Comparison of ENCODE assay signal across 1 cellular context in the genomic region with DNA sequence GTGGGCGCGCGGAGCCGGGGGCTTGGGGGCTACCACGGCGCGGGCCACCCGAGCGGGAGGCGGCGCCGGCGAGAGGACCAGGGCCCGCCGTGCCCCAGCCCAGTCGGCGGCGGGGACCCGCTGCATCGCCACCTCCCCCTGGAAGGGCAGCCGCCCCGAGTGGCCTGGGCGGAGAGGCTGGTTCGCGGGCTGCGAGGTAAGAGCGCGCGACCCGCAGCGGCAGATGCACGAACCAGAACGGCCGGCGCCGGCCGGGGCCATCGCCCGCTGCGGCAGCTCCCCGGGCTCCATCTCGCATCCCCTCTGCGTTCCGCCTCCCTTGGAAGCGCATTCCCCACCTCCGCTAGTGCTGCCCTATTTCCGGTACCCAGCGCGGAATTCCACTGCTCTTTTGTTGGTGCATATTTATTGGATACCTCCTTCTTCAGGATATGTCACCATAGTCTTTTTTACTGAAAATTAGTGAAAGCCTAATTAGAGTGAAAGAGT.
TF ChIP-seq lines count a peak whose summit lies in the region.

No MANE protein-coding gene starts in this region.

TF ChIP-seq in SK-N-SH, 30 proteins besides CTCF, POLR2A, EP300 and RAD21 (continued from another document):
- TF ChIP-seq SIN3A (IDR thresholded peaks at IDR 0.05; ENCODE audit: borderline replicate concordance, low read depth, low read length) (peak; percentile 42; the same call in 1 of the 2 replicates), JUND (IDR thresholded peaks at IDR 0.05) (no peak), EZH2phosphoT487 (IDR thresholded peaks at IDR 0.05; ENCODE audit: borderline replicate concordance, low read depth) (no peak), FOXJ3 (CRISPR knock-in tag; IDR thresholded peaks at IDR 0.05) (no peak), CHD2 (IDR thresholded peaks at IDR 0.05; ENCODE audit: low read length, partially characterized antibody) (no peak), NRF1 (IDR thresholded peaks at IDR 0.05; ENCODE audit: low read depth, low read length) (no peak)
- TF ChIP-seq, protein P1, sequence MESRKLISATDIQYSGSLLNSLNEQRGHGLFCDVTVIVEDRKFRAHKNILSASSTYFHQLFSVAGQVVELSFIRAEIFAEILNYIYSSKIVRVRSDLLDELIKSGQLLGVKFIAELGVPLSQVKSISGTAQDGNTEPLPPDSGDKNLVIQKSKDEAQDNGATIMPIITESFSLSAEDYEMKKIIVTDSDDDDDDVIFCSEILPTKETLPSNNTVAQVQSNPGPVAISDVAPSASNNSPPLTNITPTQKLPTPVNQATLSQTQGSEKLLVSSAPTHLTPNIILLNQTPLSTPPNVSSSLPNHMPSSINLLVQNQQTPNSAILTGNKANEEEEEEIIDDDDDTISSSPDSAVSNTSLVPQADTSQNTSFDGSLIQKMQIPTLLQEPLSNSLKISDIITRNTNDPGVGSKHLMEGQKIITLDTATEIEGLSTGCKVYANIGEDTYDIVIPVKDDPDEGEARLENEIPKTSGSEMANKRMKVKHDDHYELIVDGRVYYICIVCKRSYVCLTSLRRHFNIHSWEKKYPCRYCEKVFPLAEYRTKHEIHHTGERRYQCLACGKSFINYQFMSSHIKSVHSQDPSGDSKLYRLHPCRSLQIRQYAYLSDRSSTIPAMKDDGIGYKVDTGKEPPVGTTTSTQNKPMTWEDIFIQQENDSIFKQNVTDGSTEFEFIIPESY (IDR thresholded peaks at IDR 0.05; ENCODE audit: borderline replicate concordance, low read depth): no peak
- TF ChIP-seq, protein P2, sequence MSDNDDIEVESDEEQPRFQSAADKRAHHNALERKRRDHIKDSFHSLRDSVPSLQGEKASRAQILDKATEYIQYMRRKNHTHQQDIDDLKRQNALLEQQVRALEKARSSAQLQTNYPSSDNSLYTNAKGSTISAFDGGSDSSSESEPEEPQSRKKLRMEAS (IDR thresholded peaks at IDR 0.05; ENCODE audit: low read depth): 0 out of 2 replicates have a peak, but pooled peaks have one; percentile 19
- TF ChIP-seq, protein P3, sequence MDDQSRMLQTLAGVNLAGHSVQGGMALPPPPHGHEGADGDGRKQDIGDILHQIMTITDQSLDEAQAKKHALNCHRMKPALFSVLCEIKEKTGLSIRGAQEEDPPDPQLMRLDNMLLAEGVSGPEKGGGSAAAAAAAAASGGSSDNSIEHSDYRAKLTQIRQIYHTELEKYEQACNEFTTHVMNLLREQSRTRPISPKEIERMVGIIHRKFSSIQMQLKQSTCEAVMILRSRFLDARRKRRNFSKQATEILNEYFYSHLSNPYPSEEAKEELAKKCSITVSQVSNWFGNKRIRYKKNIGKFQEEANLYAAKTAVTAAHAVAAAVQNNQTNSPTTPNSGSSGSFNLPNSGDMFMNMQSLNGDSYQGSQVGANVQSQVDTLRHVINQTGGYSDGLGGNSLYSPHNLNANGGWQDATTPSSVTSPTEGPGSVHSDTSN (IDR thresholded peaks at IDR 0.05): no peak
- TF ChIP-seq, protein P4, sequence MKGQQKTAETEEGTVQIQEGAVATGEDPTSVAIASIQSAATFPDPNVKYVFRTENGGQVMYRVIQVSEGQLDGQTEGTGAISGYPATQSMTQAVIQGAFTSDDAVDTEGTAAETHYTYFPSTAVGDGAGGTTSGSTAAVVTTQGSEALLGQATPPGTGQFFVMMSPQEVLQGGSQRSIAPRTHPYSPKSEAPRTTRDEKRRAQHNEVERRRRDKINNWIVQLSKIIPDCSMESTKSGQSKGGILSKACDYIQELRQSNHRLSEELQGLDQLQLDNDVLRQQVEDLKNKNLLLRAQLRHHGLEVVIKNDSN (IDR thresholded peaks at IDR 0.05; ENCODE audit: borderline replicate concordance, low read depth): no peak
